1 cellular context compared by ENCODE assay signal in genomic region chr10:73246783-73247508, GRCh38.
A peak's percentile ranks its signal among the peaks of the same experiment; 100 is the strongest.
TF ChIP-seq lines count a peak whose summit lies in the region.

A gene with protein sequence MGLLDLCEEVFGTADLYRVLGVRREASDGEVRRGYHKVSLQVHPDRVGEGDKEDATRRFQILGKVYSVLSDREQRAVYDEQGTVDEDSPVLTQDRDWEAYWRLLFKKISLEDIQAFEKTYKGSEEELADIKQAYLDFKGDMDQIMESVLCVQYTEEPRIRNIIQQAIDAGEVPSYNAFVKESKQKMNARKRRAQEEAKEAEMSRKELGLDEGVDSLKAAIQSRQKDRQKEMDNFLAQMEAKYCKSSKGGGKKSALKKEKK (minus strand): TSS chr10:73247255. CDS start chr10:73247189, 66 bp downstream.

TF ChIP-seq in HepG2, 621 proteins besides CTCF, POLR2A, EP300 and RAD21 (continued from another document and continues in another):
- TF ChIP-seq SNAPC4 (CRISPR knock-in tag; IDR thresholded peaks at IDR 0.05), result peak; percentile 85
- peak; percentile 92; the same call in 1 of the 2 replicates for TF ChIP-seq ZNF747 (CRISPR knock-in tag; IDR thresholded peaks at IDR 0.05; ENCODE audit: borderline replicate concordance)
- no peak for TF ChIP-seq HBP1 (CRISPR knock-in tag; IDR thresholded peaks at IDR 0.05; ENCODE audit: low read depth)
- peak; percentile 80; the same call in 1 of the 2 replicates for TF ChIP-seq ZBTB39 (CRISPR knock-in tag; IDR thresholded peaks at IDR 0.05)
- TF ChIP-seq, protein P1, sequence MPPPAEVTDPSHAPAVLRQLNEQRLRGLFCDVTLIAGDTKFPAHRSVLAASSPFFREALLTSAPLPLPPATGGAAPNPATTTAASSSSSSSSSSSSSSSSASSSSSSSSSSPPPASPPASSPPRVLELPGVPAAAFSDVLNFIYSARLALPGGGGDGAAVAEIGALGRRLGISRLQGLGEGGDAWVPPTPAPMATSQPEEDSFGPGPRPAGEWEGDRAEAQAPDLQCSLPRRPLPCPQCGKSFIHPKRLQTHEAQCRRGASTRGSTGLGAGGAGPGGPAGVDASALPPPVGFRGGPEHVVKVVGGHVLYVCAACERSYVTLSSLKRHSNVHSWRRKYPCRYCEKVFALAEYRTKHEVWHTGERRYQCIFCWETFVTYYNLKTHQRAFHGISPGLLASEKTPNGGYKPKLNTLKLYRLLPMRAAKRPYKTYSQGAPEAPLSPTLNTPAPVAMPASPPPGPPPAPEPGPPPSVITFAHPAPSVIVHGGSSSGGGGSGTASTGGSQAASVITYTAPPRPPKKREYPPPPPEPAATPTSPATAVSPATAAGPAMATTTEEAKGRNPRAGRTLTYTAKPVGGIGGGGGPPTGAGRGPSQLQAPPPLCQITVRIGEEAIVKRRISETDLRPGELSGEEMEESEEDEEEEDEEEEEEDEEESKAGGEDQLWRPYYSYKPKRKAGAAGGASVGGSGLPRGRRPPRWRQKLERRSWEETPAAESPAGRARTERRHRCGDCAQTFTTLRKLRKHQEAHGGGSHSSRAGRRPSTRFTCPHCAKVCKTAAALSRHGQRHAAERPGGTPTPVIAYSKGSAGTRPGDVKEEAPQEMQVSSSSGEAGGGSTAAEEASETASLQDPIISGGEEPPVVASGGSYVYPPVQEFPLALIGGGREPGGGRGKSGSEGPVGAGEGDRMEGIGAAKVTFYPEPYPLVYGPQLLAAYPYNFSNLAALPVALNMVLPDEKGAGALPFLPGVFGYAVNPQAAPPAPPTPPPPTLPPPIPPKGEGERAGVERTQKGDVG (CRISPR knock-in tag; IDR thresholded peaks at IDR 0.05; ENCODE audit: borderline replicate concordance), result peak; percentile 84; the same call in 1 of the 2 replicates
- TF ChIP-seq ZNF543 (CRISPR knock-in tag; IDR thresholded peaks at IDR 0.05), result peak; percentile 91
- peak; percentile 92 for TF ChIP-seq TAF1 (CRISPR knock-in tag; IDR thresholded peaks at IDR 0.05)
- peak; percentile 97 for TF ChIP-seq ZNF558 (CRISPR knock-in tag; IDR thresholded peaks at IDR 0.05; ENCODE audit: borderline replicate concordance)
- no peak for TF ChIP-seq SRF (IDR thresholded peaks at IDR 0.05; ENCODE audit: low read depth, low read length)
- peak; percentile 67; the same call in 1 of the 2 replicates for TF ChIP-seq TARDBP (CRISPR knock-in tag; IDR thresholded peaks at IDR 0.05)
- no peak for TF ChIP-seq SKI (IDR thresholded peaks at IDR 0.05; ENCODE audit: partially characterized antibody)
- TF ChIP-seq NR2F6 (IDR thresholded peaks at IDR 0.05), result no peak
- TF ChIP-seq NR2F6 (CRISPR knock-in tag; IDR thresholded peaks at IDR 0.05), result peak; percentile 49; the same call in 1 of the 2 replicates
- TF ChIP-seq ARNT2 (CRISPR knock-in tag; IDR thresholded peaks at IDR 0.05; ENCODE audit: low read depth), result peak; percentile 95
- peak; percentile 55; the same call in 1 of the 2 replicates for TF ChIP-seq HNF4G (IDR thresholded peaks at IDR 0.05; ENCODE audit: borderline replicate concordance, low read depth, low read length)
- peak; percentile 75; the same call in 1 of the 2 replicates for TF ChIP-seq HNF4G (CRISPR knock-in tag; IDR thresholded peaks at IDR 0.05; ENCODE audit: borderline replicate concordance, low read depth)
- TF ChIP-seq SMYD3 (CRISPR knock-in tag; IDR thresholded peaks at IDR 0.05), result peak; percentile 77
- peak; percentile 91 for TF ChIP-seq HNF1B (CRISPR knock-in tag; IDR thresholded peaks at IDR 0.05)
- TF ChIP-seq BRCA1 (CRISPR knock-in tag; IDR thresholded peaks at IDR 0.05), result peak; percentile 26; the same call in 1 of the 2 replicates
- 0 out of 2 replicates have a peak, but pooled peaks have one; percentile 19 for TF ChIP-seq ZNF775 (CRISPR knock-in tag; IDR thresholded peaks at IDR 0.05; ENCODE audit: borderline replicate concordance)
- TF ChIP-seq TOPORS (CRISPR knock-in tag; IDR thresholded peaks at IDR 0.05), result peak; percentile 96
- no peak; the same call in 1 of the 2 replicates for TF ChIP-seq PATZ1 (CRISPR knock-in tag; IDR thresholded peaks at IDR 0.05)
- peak; percentile 87; the same call in 1 of the 2 replicates for TF ChIP-seq ZNF776 (CRISPR knock-in tag; IDR thresholded peaks at IDR 0.05)
- TF ChIP-seq HIC2 (CRISPR knock-in tag; IDR thresholded peaks at IDR 0.05; ENCODE audit: low read depth), result no peak
- TF ChIP-seq E2F5 (CRISPR knock-in tag; conservative IDR thresholded peaks at IDR 0.05), result peak; percentile 88
- TF ChIP-seq ZNF331 (CRISPR knock-in tag; IDR thresholded peaks at IDR 0.05), result peak; percentile 85
- peak; percentile 92 for TF ChIP-seq THAP9 (CRISPR knock-in tag; IDR thresholded peaks at IDR 0.05; ENCODE audit: borderline replicate concordance)
- TF ChIP-seq ESRRA (CRISPR knock-in tag; IDR thresholded peaks at IDR 0.05; ENCODE audit: low read depth), result peak; percentile 84
- TF ChIP-seq ZNF383 (CRISPR knock-in tag; IDR thresholded peaks at IDR 0.05; ENCODE audit: borderline replicate concordance), result peak; percentile 94
